In genomic region chr1:116151739-116152576, GRCh38 we compare ENCODE assay signal across 8 cellular contexts. TPM values are rescaled to one million over a fixed set of nuclear protein-coding genes. Genes with fewer than 3 reads are reported as not detected.
DNase-seq lines count a peak whose midpoint lies in the region; ATAC-seq and TF ChIP-seq lines count a peak whose summit lies in the region.

No MANE protein-coding gene starts in this region.

- CTCF ChIA-PET in Panc1 (lab: Charles Lee) = no interaction called here

- intact Hi-C loops in Panc1 (cut with micrococcal nuclease; ENCODE audit: unreplicated experiment) (no loop called here), stomach (cut with DNase I; ENCODE audit: low total_unique reads) (no loop called here)

- no peaks in the 10 kb centered on the region for H3K27me3 ChIP-seq in Panc1 (ENCODE audit: control insufficient read depth, insufficient read depth, low read length)
- H3K27me3 ChIP-seq in stomach = no peaks in the 10 kb centered on the region

- no peak for TF ChIP-seq EP300 in stomach (IDR thresholded peaks at IDR 0.05)

- BruUV-seq in Panc1 (replicated peaks; lab: Mats Ljungman, UMichigan) = no TSS peak

- no peaks in the 10 kb centered on the region for H3K27me3 Mint-ChIP-seq in activated T-helper 17 cell treated with anti-CD3 and anti-CD28 coated beads, Interleukin-2, amount 50 U/mL, for 72 hours
- no peaks in the 10 kb centered on the region for H3K27me3 Mint-ChIP-seq in neural crest cell (ENCODE audit: low read depth)

- peak; percentile 78 for ATAC-seq in GM21528 (IDR thresholded peaks at IDR 0.05; ENCODE audit: low FRiP score, unreplicated experiment)
- peak; percentile 100 for ATAC-seq in Panc1
- peak; percentile 98 for ATAC-seq in activated T-helper 17 cell treated with anti-CD3 and anti-CD28 coated beads, Interleukin-2, amount 50 U/mL, for 72 hours (replicated peaks)

- in situ Hi-C loops in Panc1 (cut with HindIII; ENCODE audit: low pct_unique_long_range_greater_than_20kb, low sequenced_read_pairs) = no loop called here

- TF ChIP-seq POLR2A in stomach (IDR thresholded peaks at IDR 0.05) = no peak

- H3K4me1 ChIP-seq in Panc1 (ENCODE audit: control insufficient read depth, insufficient read depth, low read length) = no peaks in the 10 kb centered on the region
- peaks cover 12 to 30% (median 19%) of the 10 kb centered on the region in 4 donors for H3K4me1 ChIP-seq in stomach

- no peaks in the 10 kb centered on the region for H3K36me3 Mint-ChIP-seq in activated T-helper 17 cell treated with anti-CD3 and anti-CD28 coated beads, Interleukin-2, amount 50 U/mL, for 72 hours (ENCODE audit: low read depth)
- H3K36me3 Mint-ChIP-seq in neural crest cell (ENCODE audit: low read depth) = peaks cover 4% of the 10 kb centered on the region

- TF ChIP-seq CTCF in Panc1 (IDR thresholded peaks at IDR 0.05) = peak; percentile 90
- peak; percentile 87 for TF ChIP-seq CTCF in fibroblast of villous mesenchyme (IDR thresholded peaks at IDR 0.05; ENCODE audit: insufficient read depth, low read depth, low read length)
- TF ChIP-seq CTCF in neural crest cell (conservative IDR thresholded peaks at IDR 0.05) = peak; percentile 92
- TF ChIP-seq CTCF in stomach (IDR thresholded peaks at IDR 0.05) = peak in 5 of 7 experiments; percentile 79 to 91 (median 90)

- POLR2A ChIA-PET in Panc1 (lab: Charles Lee) = no interaction called here

- H3K9me3 Mint-ChIP-seq in activated T-helper 17 cell treated with anti-CD3 and anti-CD28 coated beads, Interleukin-2, amount 50 U/mL, for 72 hours = peaks cover 4% of the 10 kb centered on the region
- peaks cover 3% of the 10 kb centered on the region for H3K9me3 Mint-ChIP-seq in neural crest cell

- peak overlapping the region; percentile 63 for H3K4me3 Mint-ChIP-seq in activated T-helper 17 cell treated with anti-CD3 and anti-CD28 coated beads, Interleukin-2, amount 50 U/mL, for 72 hours
- H3K4me3 Mint-ChIP-seq in neural crest cell = peak overlapping the region; percentile 62

- H3K27ac ChIP-seq in Panc1 (ENCODE audit: low read length) (no peak overlapping the region), stomach (peak overlapping the region; percentile 58 to 80 (median 66))

- H3K9me3 ChIP-seq in Panc1 (ENCODE audit: control insufficient read depth, insufficient read depth, low read depth, low read length) (no peaks in the 10 kb centered on the region), stomach (no peaks in the 10 kb centered on the region)

- peak; percentile 54 for DNase-seq in DMS153 treated with DMSO at 0.1 percent for 48 hours (lab: John Stamatoyannopoulos, UW; ENCODE audit: unreplicated experiment)
- DNase-seq in HuH-7 (ENCODE audit: low spot score) = peak; percentile 88
- no peak for DNase-seq in Panc1 (ENCODE audit: low read depth, low spot score)
- peak; percentile 64 for DNase-seq in fibroblast of villous mesenchyme (ENCODE audit: low read depth)
- DNase-seq in neural crest cell (ENCODE audit: low read depth, low spot score) = peak; percentile 69
- peak; percentile 82 for DNase-seq in stomach

- H3K4me3 ChIP-seq in Panc1 (ENCODE audit: low read depth in 2 of 2, low read length in 2 of 2) = peak overlapping the region; percentile 27 to 31
- H3K4me3 ChIP-seq in fibroblast of villous mesenchyme (ENCODE audit: low read depth, low read length) = peak overlapping the region; percentile 58
- H3K4me3 ChIP-seq in stomach = peak overlapping the region; percentile 40 to 52 (median 44)

- 8 to 21% (median 8%) methylated on average over 14 to 46 of the region's 46 CpGs for WGBS in stomach, 5 donors

- peak overlapping the region; percentile 29 for H3K27ac Mint-ChIP-seq in activated T-helper 17 cell treated with anti-CD3 and anti-CD28 coated beads, Interleukin-2, amount 50 U/mL, for 72 hours
- peak overlapping the region; percentile 69 for H3K27ac Mint-ChIP-seq in neural crest cell (ENCODE audit: unreplicated experiment)

- peaks cover 10% of the 10 kb centered on the region for H3K4me1 Mint-ChIP-seq in activated T-helper 17 cell treated with anti-CD3 and anti-CD28 coated beads, Interleukin-2, amount 50 U/mL, for 72 hours
- H3K4me1 Mint-ChIP-seq in neural crest cell = peaks cover 37% of the 10 kb centered on the region

- H3K36me3 ChIP-seq in Panc1 (ENCODE audit: control insufficient read depth, insufficient read depth, low read length) (no peaks in the 10 kb centered on the region), stomach (no peaks in the 10 kb centered on the region)

RNA-seq across cellular contexts. Expression of gene MAB21L3, which starts 40.8 kb away (rescaled TPM):
- total RNA-seq in Panc1 (2021; ENCODE audit: unreplicated experiment) (not detected), fibroblast of villous mesenchyme (under 0.01 TPM in 2 replicates), neural crest cell (not detected in 2 replicates), stomach (under 1 TPM in 1 of 5 donors, not detected in 4; 0.18 TPM)
- not detected for polyA plus RNA-seq in Panc1 (2012; ENCODE audit: insufficient read length)
- not detected for total RNA-seq in activated T-helper 17 cell treated with anti-CD3 and anti-CD28 coated beads, Interleukin-2, amount 50 U/mL, for 72 hours
- polyA plus RNA-seq in stomach = under 1 TPM in 1 of 3 donors, not detected in 2; 0.60 TPM
